In genomic region chr4:139934786-139935330, GRCh38 we compare ENCODE assay signal across 1 cellular context.
TF ChIP-seq lines count a peak whose summit lies in the region.

No MANE protein-coding gene starts in this region.

TF ChIP-seq in HepG2, 621 proteins besides CTCF, POLR2A, EP300 and RAD21 (continued from another document):
- TF ChIP-seq CHD2 (IDR thresholded peaks at IDR 0.05; ENCODE audit: low read depth, low read length), result no peak
- no peak for TF ChIP-seq PHF8 (CRISPR knock-in tag; IDR thresholded peaks at IDR 0.05)
- no peak for TF ChIP-seq GPN1 (CRISPR knock-in tag; IDR thresholded peaks at IDR 0.05; ENCODE audit: borderline replicate concordance)
- no peak for TF ChIP-seq PAWR (CRISPR knock-in tag; IDR thresholded peaks at IDR 0.05; ENCODE audit: borderline replicate concordance)
- TF ChIP-seq WIZ (CRISPR knock-in tag; IDR thresholded peaks at IDR 0.05), result no peak
- no peak for TF ChIP-seq AHR (CRISPR knock-in tag; IDR thresholded peaks at IDR 0.05)
- TF ChIP-seq HOXA7 (CRISPR knock-in tag; IDR thresholded peaks at IDR 0.05), result no peak
- no peak for TF ChIP-seq PAX8 (CRISPR knock-in tag; IDR thresholded peaks at IDR 0.05; ENCODE audit: borderline replicate concordance)
- TF ChIP-seq ZNF232 (CRISPR knock-in tag; IDR thresholded peaks at IDR 0.05; ENCODE audit: borderline replicate concordance), result no peak
- no peak for TF ChIP-seq ZNF75D (CRISPR knock-in tag; IDR thresholded peaks at IDR 0.05; ENCODE audit: borderline replicate concordance)
- no peak for TF ChIP-seq ZNF451 (CRISPR knock-in tag; IDR thresholded peaks at IDR 0.05)
- TF ChIP-seq ZNF768 (CRISPR knock-in tag; IDR thresholded peaks at IDR 0.05), result no peak
TF ChIP-seq in HepG2: peak in this region for 0.
